Comparison of ENCODE assay signal across 1 cellular context in the genomic region with DNA sequence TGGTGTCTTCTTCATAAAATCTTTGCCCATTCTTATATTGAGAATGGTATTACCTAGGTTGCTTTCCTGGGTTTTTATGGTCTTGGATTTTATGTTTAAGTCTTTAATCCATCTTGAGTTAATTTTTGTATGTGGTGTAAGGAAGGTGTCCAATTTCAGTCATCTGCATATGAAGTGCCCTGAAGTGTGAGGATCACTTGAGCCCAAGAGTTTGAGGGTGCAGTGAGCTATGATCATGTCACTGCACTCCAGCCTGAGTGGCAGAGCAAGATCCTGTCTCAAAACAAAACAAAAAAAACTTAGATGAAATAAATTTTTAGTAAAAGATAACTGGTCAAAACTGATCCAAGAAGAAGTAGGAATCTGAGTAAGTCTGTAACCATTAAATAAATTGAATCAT.
TF ChIP-seq lines count a peak whose summit lies in the region.

No MANE protein-coding gene starts in this region.

TF ChIP-seq in GM23338, 12 proteins besides CTCF, POLR2A, EP300 and RAD21 (continued from another document):
- TF ChIP-seq, protein P1, sequence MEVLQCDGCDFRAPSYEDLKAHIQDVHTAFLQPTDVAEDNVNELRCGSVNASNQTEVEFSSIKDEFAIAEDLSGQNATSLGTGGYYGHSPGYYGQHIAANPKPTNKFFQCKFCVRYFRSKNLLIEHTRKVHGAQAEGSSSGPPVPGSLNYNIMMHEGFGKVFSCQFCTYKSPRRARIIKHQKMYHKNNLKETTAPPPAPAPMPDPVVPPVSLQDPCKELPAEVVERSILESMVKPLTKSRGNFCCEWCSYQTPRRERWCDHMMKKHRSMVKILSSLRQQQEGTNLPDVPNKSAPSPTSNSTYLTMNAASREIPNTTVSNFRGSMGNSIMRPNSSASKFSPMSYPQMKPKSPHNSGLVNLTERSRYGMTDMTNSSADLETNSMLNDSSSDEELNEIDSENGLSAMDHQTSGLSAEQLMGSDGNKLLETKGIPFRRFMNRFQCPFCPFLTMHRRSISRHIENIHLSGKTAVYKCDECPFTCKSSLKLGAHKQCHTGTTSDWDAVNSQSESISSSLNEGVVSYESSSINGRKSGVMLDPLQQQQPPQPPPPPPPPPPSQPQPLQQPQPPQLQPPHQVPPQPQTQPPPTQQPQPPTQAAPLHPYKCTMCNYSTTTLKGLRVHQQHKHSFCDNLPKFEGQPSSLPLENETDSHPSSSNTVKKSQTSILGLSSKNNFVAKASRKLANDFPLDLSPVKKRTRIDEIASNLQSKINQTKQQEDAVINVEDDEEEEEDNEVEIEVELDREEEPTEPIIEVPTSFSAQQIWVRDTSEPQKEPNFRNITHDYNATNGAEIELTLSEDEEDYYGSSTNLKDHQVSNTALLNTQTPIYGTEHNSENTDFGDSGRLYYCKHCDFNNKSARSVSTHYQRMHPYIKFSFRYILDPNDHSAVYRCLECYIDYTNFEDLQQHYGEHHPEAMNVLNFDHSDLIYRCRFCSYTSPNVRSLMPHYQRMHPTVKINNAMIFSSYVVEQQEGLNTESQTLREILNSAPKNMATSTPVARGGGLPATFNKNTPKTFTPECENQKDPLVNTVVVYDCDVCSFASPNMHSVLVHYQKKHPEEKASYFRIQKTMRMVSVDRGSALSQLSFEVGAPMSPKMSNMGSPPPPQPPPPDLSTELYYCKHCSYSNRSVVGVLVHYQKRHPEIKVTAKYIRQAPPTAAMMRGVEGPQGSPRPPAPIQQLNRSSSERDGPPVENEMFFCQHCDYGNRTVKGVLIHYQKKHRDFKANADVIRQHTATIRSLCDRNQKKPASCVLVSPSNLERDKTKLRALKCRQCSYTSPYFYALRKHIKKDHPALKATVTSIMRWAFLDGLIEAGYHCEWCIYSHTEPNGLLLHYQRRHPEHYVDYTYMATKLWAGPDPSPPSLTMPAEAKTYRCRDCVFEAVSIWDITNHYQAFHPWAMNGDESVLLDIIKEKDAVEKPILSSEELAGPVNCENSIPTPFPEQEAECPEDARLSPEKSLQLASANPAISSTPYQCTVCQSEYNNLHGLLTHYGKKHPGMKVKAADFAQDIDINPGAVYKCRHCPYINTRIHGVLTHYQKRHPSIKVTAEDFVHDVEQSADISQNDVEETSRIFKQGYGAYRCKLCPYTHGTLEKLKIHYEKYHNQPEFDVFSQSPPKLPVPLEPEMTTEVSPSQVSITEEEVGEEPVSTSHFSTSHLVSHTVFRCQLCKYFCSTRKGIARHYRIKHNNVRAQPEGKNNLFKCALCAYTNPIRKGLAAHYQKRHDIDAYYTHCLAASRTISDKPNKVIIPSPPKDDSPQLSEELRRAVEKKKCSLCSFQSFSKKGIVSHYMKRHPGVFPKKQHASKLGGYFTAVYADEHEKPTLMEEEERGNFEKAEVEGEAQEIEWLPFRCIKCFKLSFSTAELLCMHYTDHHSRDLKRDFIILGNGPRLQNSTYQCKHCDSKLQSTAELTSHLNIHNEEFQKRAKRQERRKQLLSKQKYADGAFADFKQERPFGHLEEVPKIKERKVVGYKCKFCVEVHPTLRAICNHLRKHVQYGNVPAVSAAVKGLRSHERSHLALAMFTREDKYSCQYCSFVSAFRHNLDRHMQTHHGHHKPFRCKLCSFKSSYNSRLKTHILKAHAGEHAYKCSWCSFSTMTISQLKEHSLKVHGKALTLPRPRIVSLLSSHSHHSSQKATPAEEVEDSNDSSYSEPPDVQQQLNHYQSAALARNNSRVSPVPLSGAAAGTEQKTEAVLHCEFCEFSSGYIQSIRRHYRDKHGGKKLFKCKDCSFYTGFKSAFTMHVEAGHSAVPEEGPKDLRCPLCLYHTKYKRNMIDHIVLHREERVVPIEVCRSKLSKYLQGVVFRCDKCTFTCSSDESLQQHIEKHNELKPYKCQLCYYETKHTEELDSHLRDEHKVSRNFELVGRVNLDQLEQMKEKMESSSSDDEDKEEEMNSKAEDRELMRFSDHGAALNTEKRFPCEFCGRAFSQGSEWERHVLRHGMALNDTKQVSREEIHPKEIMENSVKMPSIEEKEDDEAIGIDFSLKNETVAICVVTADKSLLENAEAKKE (CRISPR knock-in tag; IDR thresholded peaks at IDR 0.05): no peak
